9 cellular contexts compared by ENCODE assay signal in genomic region chr4:54228563-54229501, GRCh38. TPM values are rescaled to one million over a fixed set of nuclear protein-coding genes. Genes with fewer than 3 reads are reported as not detected.
A peak's percentile ranks its signal among the peaks of the same experiment; 100 is the strongest.
DNase-seq lines count a peak whose midpoint lies in the region; ATAC-seq and TF ChIP-seq lines count a peak whose summit lies in the region.
"Had no signal": no experiment of that assay in that cellular context is flagged by ENCODE, and none has a peak within 500 bp of the region (broad histone marks: within the 10 kb centered on the region; RNA-seq: fewer than 3 reads in every experiment).

Gene PDGFRA, plus strand, starts transcription at chr4:54229293. Its CDS starts 29,476 bp downstream, at chr4:54258769.

- H3K36me3 ChIP-seq in colonic mucosa: no peaks in the 10 kb centered on the region
- H3K36me3 ChIP-seq in upper lobe of left lung: no peaks in the 10 kb centered on the region

- H3K27ac ChIP-seq in colonic mucosa: peak within 1 kb of the TSS; percentile 44
- peak within 1 kb of the TSS; percentile 62 to 83 (median 77) for H3K27ac ChIP-seq in upper lobe of left lung

- CTCF ChIA-PET in activated CD8-positive, alpha-beta memory T cell treated with anti-CD3 and anti-CD28 coated beads, Interleukin-2, amount 10 ng/mL, durations not matched to agents 7 days and 5 days (lab: Charles Lee): interaction anchor here (0.9 to 1.6 kb wide), 3 partner anchors 298 to 324 kb away, joined by 3 to 4 read pairs (median 3); no protein-coding TSS in a partner anchor

- intact Hi-C loops in colonic mucosa (cut with DNase I): no loop called here

- TF ChIP-seq CTCF in colonic mucosa (IDR thresholded peaks at IDR 0.05) (no peak), upper lobe of left lung (IDR thresholded peaks at IDR 0.05) (no peak)

- DNase-seq in activated CD8-positive, alpha-beta memory T cell treated with anti-CD3 and anti-CD28 coated beads, Interleukin-2, amount 10 ng/mL, durations not matched to agents 7 days and 5 days: no peak
- DNase-seq in activated CD8-positive, alpha-beta memory T cell treated with anti-CD3 and anti-CD28 coated beads for 24 hours: no peak
- DNase-seq in colonic mucosa (peak; percentile 56), medulla oblongata (ENCODE audit: extremely low spot score) (peak; percentile 42), upper lobe of left lung (no peak), T-helper 9 cell (no peak), NCI-H1417 treated with DMSO at 0.1 percent for 48 hours (lab: John Stamatoyannopoulos, UW) (no peak)
- DNase-seq: DND-41 had no signal

- H3K27ac Mint-ChIP-seq in activated CD8-positive, alpha-beta memory T cell treated with anti-CD3 and anti-CD28 coated beads, Interleukin-2, amount 10 ng/mL, durations not matched to agents 7 days and 5 days: peak within 1 kb of the TSS; percentile 61

- no peak for TF ChIP-seq EP300 in upper lobe of left lung (IDR thresholded peaks at IDR 0.05)

- TF ChIP-seq POLR2A in upper lobe of left lung (IDR thresholded peaks at IDR 0.05): no peak

- H3K36me3 Mint-ChIP-seq in activated CD8-positive, alpha-beta memory T cell treated with anti-CD3 and anti-CD28 coated beads, Interleukin-2, amount 10 ng/mL, durations not matched to agents 7 days and 5 days: no peaks in the 10 kb centered on the region

- ATAC-seq in activated CD8-positive, alpha-beta memory T cell treated with anti-CD3 and anti-CD28 coated beads, Interleukin-2, amount 10 ng/mL, durations not matched to agents 7 days and 5 days: no peak
- ATAC-seq in upper lobe of left lung (ENCODE audit: low FRiP score in 2 of 2): peak in 1 of 2 donors; percentile 25
- ATAC-seq in GM18873 (IDR thresholded peaks at IDR 0.05; ENCODE audit: low FRiP score, unreplicated experiment): no peak

- H3K4me1 ChIP-seq in colonic mucosa (peaks cover 29% of the 10 kb centered on the region), upper lobe of left lung (peaks cover 62 to 81% (median 69%) of the 10 kb centered on the region in 4 donors)

- H3K9me3 ChIP-seq in colonic mucosa (no peaks in the 10 kb centered on the region), upper lobe of left lung (no peaks in the 10 kb centered on the region)

- 12 to 14% methylated on average over 22 of the region's 22 CpGs for WGBS in upper lobe of left lung, 2 donors

- H3K4me3 ChIP-seq in colonic mucosa: peak within 1 kb of the TSS; percentile 46
- H3K4me3 ChIP-seq in upper lobe of left lung: peak within 1 kb of the TSS; percentile 14 to 60 (median 50)

- H3K9me3 Mint-ChIP-seq in activated CD8-positive, alpha-beta memory T cell treated with anti-CD3 and anti-CD28 coated beads, Interleukin-2, amount 10 ng/mL, durations not matched to agents 7 days and 5 days (ENCODE audit: low read depth): no peaks in the 10 kb centered on the region

- peak within 1 kb of the TSS; percentile 27 for H3K4me3 Mint-ChIP-seq in activated CD8-positive, alpha-beta memory T cell treated with anti-CD3 and anti-CD28 coated beads, Interleukin-2, amount 10 ng/mL, durations not matched to agents 7 days and 5 days

- H3K9ac ChIP-seq in colonic mucosa (ENCODE audit: low read depth in 2 of 2, low read length in 2 of 2): peak within 1 kb of the TSS in 1 of 2 donors; percentile 60

- peaks cover 89% of the 10 kb centered on the region for H3K27me3 Mint-ChIP-seq in activated CD8-positive, alpha-beta memory T cell treated with anti-CD3 and anti-CD28 coated beads, Interleukin-2, amount 10 ng/mL, durations not matched to agents 7 days and 5 days

- H3K27me3 ChIP-seq in colonic mucosa: peaks cover 91% of the 10 kb centered on the region
- H3K27me3 ChIP-seq in upper lobe of left lung: peaks cover 0 to 77% (median 55%) of the 10 kb centered on the region in 4 donors

- H3K4me1 Mint-ChIP-seq in activated CD8-positive, alpha-beta memory T cell treated with anti-CD3 and anti-CD28 coated beads, Interleukin-2, amount 10 ng/mL, durations not matched to agents 7 days and 5 days: peaks cover 31% of the 10 kb centered on the region

RNA-seq across cellular contexts. Expression of gene PDGFRA, which starts in this region (rescaled TPM):
- not detected for total RNA-seq in activated CD8-positive, alpha-beta memory T cell treated with anti-CD3 and anti-CD28 coated beads, Interleukin-2, amount 10 ng/mL, durations not matched to agents 7 days and 5 days
- total RNA-seq in colonic mucosa (10 to 100 TPM; 20.5 to 32.5 TPM), upper lobe of left lung (100 to 1,000 TPM in 2 of 6 donors, 10 to 100 TPM in 4; 60.5 to 136 (median 77.0) TPM)

Comparison
In these comparisons a context has a peak if more than half of its experiments do, and no peak if none do; other contexts are left out.
1. RNA of gene PDGFRA (total RNA-seq): 60.5 to 136 TPM in upper lobe of left lung and 20.5 to 32.5 TPM in colonic mucosa; not detected in activated CD8-positive, alpha-beta memory T cell treated with anti-CD3 and anti-CD28 coated beads, Interleukin-2, amount 10 ng/mL, durations not matched to agents 7 days and 5 days; every median in the first group is over 10 times any median in the second.
2. DNase-seq: peak in colonic mucosa (single experiment) and medulla oblongata (single experiment); none in activated CD8-positive, alpha-beta memory T cell treated with anti-CD3 and anti-CD28 coated beads, Interleukin-2, amount 10 ng/mL, durations not matched to agents 7 days and 5 days (single experiment), activated CD8-positive, alpha-beta memory T cell treated with anti-CD3 and anti-CD28 coated beads for 24 hours (single experiment), upper lobe of left lung (0 of 2), T-helper 9 cell (single experiment) and NCI-H1417 treated with DMSO at 0.1 percent for 48 hours (single experiment).